In the genomic region with DNA sequence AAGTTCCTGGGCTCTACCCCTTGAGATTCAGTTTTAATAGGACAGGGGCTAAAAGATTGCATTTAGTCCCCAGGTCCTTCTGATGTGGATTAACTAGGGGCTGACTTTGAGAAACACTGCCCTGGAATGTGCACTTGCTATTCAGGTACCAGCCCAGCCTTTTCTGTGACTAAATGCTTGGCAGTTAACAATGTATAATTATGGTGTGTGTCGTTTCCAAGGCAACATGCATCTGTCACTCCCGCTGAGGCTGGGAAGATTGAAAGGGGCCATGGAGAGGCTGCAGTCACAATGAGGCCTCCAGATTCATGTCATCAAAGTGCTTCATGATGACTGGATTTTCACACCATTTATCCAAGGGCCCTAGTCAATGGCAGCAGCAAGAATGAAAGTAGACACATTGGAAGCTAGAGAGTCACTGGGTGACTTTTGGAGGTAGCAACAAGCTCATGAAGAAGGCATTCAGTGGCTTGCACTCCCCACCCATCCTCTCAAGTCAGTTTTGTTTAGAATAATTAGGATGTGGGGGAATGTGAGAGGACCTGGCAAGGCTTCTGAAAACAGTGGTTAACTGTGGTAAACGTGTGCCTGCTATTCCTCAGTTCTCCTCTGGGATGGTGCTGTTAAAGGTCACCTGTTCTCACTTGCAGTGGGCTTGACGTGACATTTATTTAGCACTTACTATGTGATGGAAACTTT, we compare ENCODE assay signal across 10 cellular contexts. TPM values are rescaled to one million over a fixed set of nuclear protein-coding genes. Genes with fewer than 3 reads are reported as not detected.
A peak's percentile ranks its signal among the peaks of the same experiment; 100 is the strongest.
DNase-seq lines count a peak whose midpoint lies in the region; ATAC-seq and TF ChIP-seq lines count a peak whose summit lies in the region.
"Had no signal": no experiment of that assay in that cellular context is flagged by ENCODE, and none has a peak within 500 bp of the region (broad histone marks: within the 10 kb centered on the region; RNA-seq: fewer than 3 reads in every experiment).

No MANE protein-coding gene starts in this region.

- no peaks in the 10 kb centered on the region for H3K36me3 Mint-ChIP-seq in activated CD8-positive, alpha-beta T cell treated with anti-CD3 and anti-CD28 coated beads, Interleukin-2, amount 10 ng/mL, durations not matched to agents 7 days and 5 days (ENCODE audit: low read depth)
- H3K36me3 Mint-ChIP-seq: activated naive CD8-positive, alpha-beta T cell had no signal

- H3K79me2 ChIP-seq in hepatocyte, result peaks cover 65% of the 10 kb centered on the region

- H3K27ac Mint-ChIP-seq in stimulated activated naive CD8-positive, alpha-beta T cell treated with anti-CD3 and anti-CD28 coated beads, Interleukin-15, amount 100 ng/mL, for 72 hours, result no peak overlapping the region
- no peak overlapping the region for H3K27ac Mint-ChIP-seq in activated CD8-positive, alpha-beta T cell treated with anti-CD3 and anti-CD28 coated beads, Interleukin-2, amount 10 ng/mL, durations not matched to agents 7 days and 5 days
- H3K27ac Mint-ChIP-seq: activated naive CD8-positive, alpha-beta T cell had no signal

- H4K20me1 ChIP-seq in hepatocyte (ENCODE audit: insufficient read depth, poor library complexity, severe bottlenecking), result no peaks in the 10 kb centered on the region

- no peaks in the 10 kb centered on the region for H3K4me1 Mint-ChIP-seq in stimulated activated naive CD8-positive, alpha-beta T cell treated with anti-CD3 and anti-CD28 coated beads, Interleukin-15, amount 100 ng/mL, for 72 hours
- H3K4me1 Mint-ChIP-seq in activated CD8-positive, alpha-beta T cell treated with anti-CD3 and anti-CD28 coated beads, Interleukin-2, amount 10 ng/mL, durations not matched to agents 7 days and 5 days (ENCODE audit: low read depth), result no peaks in the 10 kb centered on the region

- intact Hi-C loops in spleen (cut with DNase I; ENCODE audit: low total_unique reads), result no loop called here

- no peaks in the 10 kb centered on the region for H3K9me3 Mint-ChIP-seq in stimulated activated naive CD8-positive, alpha-beta T cell treated with anti-CD3 and anti-CD28 coated beads, Interleukin-15, amount 100 ng/mL, for 72 hours
- H3K9me3 Mint-ChIP-seq in activated CD8-positive, alpha-beta T cell treated with anti-CD3 and anti-CD28 coated beads, Interleukin-2, amount 10 ng/mL, durations not matched to agents 7 days and 5 days (ENCODE audit: insufficient read depth), result no peaks in the 10 kb centered on the region

- H3K9me3 ChIP-seq in SJSA1 (replicated peaks), result no peaks in the 10 kb centered on the region
- no peaks in the 10 kb centered on the region for H3K9me3 ChIP-seq in hepatocyte (ENCODE audit: low read depth)
- no peaks in the 10 kb centered on the region for H3K9me3 ChIP-seq in spleen

- no peak for DNase-seq in stimulated activated naive CD8-positive, alpha-beta T cell treated with anti-CD3 and anti-CD28 coated beads, Interleukin-15, Interleukin-2, amounts not matched to agents 100 U/mL and 50 U/mL, for 24 hours
- DNase-seq in stimulated activated naive CD8-positive, alpha-beta T cell treated with anti-CD3 and anti-CD28 coated beads, Interleukin-15, amount 100 ng/mL, for 72 hours, result no peak
- peak; percentile 36 to 43 for DNase-seq in SJSA1 (ENCODE audit: low read depth in 1 of 2, low spot score in 2 of 2)
- peak; percentile 75 for DNase-seq in hepatocyte (ENCODE audit: low spot score)
- DNase-seq in activated CD8-positive, alpha-beta T cell treated with anti-CD3 and anti-CD28 coated beads, Interleukin-2, amount 10 ng/mL, durations not matched to agents 7 days and 5 days, result no peak
- no peak for DNase-seq in foreskin melanocyte
- DNase-seq in spleen, result no peak

- H3K36me3 ChIP-seq in SJSA1, result peaks cover 3% of the 10 kb centered on the region; the same call in 1 of the 2 replicates
- no peaks in the 10 kb centered on the region for H3K36me3 ChIP-seq in hepatocyte (replicated peaks; ENCODE audit: insufficient read depth, low read depth)
- peaks cover 0 to 17% (median 0%) of the 10 kb centered on the region in 6 donors for H3K36me3 ChIP-seq in spleen

- H3K4me3 ChIP-seq in SJSA1 (no peak overlapping the region), hepatocyte (no peak overlapping the region), spleen (no peak overlapping the region)
- H3K4me3 ChIP-seq: lung had no signal

- WGBS in hepatocyte (ENCODE audit: low lambda C conversion rate, missing lambda C conversion rate), result 59% methylated on average over 4 of the region's 4 CpGs
- WGBS in spleen, 5 donors, result 63 to 83% (median 73%) methylated on average over 4 of the region's 4 CpGs

- no peaks in the 10 kb centered on the region for H3K9me2 ChIP-seq in hepatocyte (replicated peaks; ENCODE audit: insufficient read depth)

- ATAC-seq in stimulated activated naive CD8-positive, alpha-beta T cell treated with anti-CD3 and anti-CD28 coated beads, Interleukin-15, Interleukin-2, amounts not matched to agents 100 U/mL and 50 U/mL, for 24 hours, result peak; percentile 42
- no peak for ATAC-seq in stimulated activated naive CD8-positive, alpha-beta T cell treated with anti-CD3 and anti-CD28 coated beads, Interleukin-15, amount 100 ng/mL, for 72 hours
- no peak for ATAC-seq in GM21515 (IDR thresholded peaks at IDR 0.05; ENCODE audit: unreplicated experiment)
- ATAC-seq in activated CD8-positive, alpha-beta T cell treated with anti-CD3 and anti-CD28 coated beads, Interleukin-2, amount 10 ng/mL, durations not matched to agents 7 days and 5 days, result no peak

- no peak overlapping the region for H3K4me2 ChIP-seq in hepatocyte

- peaks cover 7% of the 10 kb centered on the region for H3K27me3 Mint-ChIP-seq in stimulated activated naive CD8-positive, alpha-beta T cell treated with anti-CD3 and anti-CD28 coated beads, Interleukin-15, amount 100 ng/mL, for 72 hours
- peaks cover 6% of the 10 kb centered on the region for H3K27me3 Mint-ChIP-seq in activated CD8-positive, alpha-beta T cell treated with anti-CD3 and anti-CD28 coated beads, Interleukin-2, amount 10 ng/mL, durations not matched to agents 7 days and 5 days (ENCODE audit: low read depth)

- no peak overlapping the region for H2AFZ ChIP-seq in hepatocyte

- TF ChIP-seq CTCF in hepatocyte (IDR thresholded peaks at IDR 0.05; ENCODE audit: poor library complexity), result no peak
- no peak for TF ChIP-seq CTCF in spleen (IDR thresholded peaks at IDR 0.05 in 8 of 11, conservative IDR thresholded peaks at IDR 0.05 in 3 of 11)

- H3K27ac ChIP-seq in SJSA1 (peak overlapping the region; percentile 45), hepatocyte (peak overlapping the region; percentile 85), spleen (peak overlapping the region in 1 of 8 donors; percentile 10)

- CTCF ChIA-PET in activated CD8-positive, alpha-beta T cell treated with anti-CD3 and anti-CD28 coated beads, Interleukin-2, amount 10 ng/mL, durations not matched to agents 7 days and 5 days (lab: Charles Lee), result no interaction called here

- H3K27me3 ChIP-seq in SJSA1 (replicated peaks) (no peaks in the 10 kb centered on the region), hepatocyte (no peaks in the 10 kb centered on the region), spleen (replicated peaks in 1 of 7) (no peaks in the 10 kb centered on the region)

- H3K4me3 Mint-ChIP-seq in stimulated activated naive CD8-positive, alpha-beta T cell treated with anti-CD3 and anti-CD28 coated beads, Interleukin-15, amount 100 ng/mL, for 72 hours, result no peak overlapping the region
- H3K4me3 Mint-ChIP-seq in activated CD8-positive, alpha-beta T cell treated with anti-CD3 and anti-CD28 coated beads, Interleukin-2, amount 10 ng/mL, durations not matched to agents 7 days and 5 days, result no peak overlapping the region
- H3K4me3 Mint-ChIP-seq: activated naive CD8-positive, alpha-beta T cell had no signal

- no peak for TF ChIP-seq POLR2A in spleen (IDR thresholded peaks at IDR 0.05)

- POLR2A ChIA-PET in activated CD8-positive, alpha-beta T cell treated with anti-CD3 and anti-CD28 coated beads, Interleukin-2, amount 10 ng/mL, durations not matched to agents 7 days and 5 days (lab: Charles Lee), result no interaction called here

- H3K4me1 ChIP-seq in SJSA1 (replicated peaks), result peaks cover 50% of the 10 kb centered on the region
- peaks cover 34% of the 10 kb centered on the region for H3K4me1 ChIP-seq in hepatocyte (ENCODE audit: insufficient read depth)
- H3K4me1 ChIP-seq in spleen, result peaks cover 0 to 27% (median 8%) of the 10 kb centered on the region in 6 donors

RNA-seq across cellular contexts. Expression of a gene that starts 28.3 kb away (rescaled TPM):
- 21.5 and 30.6 TPM in 2 replicates for total RNA-seq in SJSA1 (2014; rRNA removed; shearing (Covaris generic))
- total RNA-seq in hepatocyte, result 44.8 and 49.6 TPM in 2 replicates
- polyA plus RNA-seq in hepatocyte, result 31.3 and 42.2 TPM in 2 replicates
- total RNA-seq in activated CD8-positive, alpha-beta T cell treated with anti-CD3 and anti-CD28 coated beads, Interleukin-2, amount 10 ng/mL, durations not matched to agents 7 days and 5 days, result not detected
- 100 to 1,000 TPM in 6 of 7 donors, 10 to 100 TPM in 1; 88.9 to 217 (median 135) TPM for total RNA-seq in spleen
- 10 to 100 TPM; 14.2 to 36.3 (median 18.3) TPM for polyA plus RNA-seq in spleen

Comparison
In these comparisons a context has a peak if more than half of its experiments do, and no peak if none do; other contexts are left out.
1. DNase-seq: peak in SJSA1 (2 of 2) and hepatocyte (single experiment); none in stimulated activated naive CD8-positive, alpha-beta T cell treated with anti-CD3 and anti-CD28 coated beads, Interleukin-15, Interleukin-2, amounts not matched to agents 100 U/mL and 50 U/mL, for 24 hours (single experiment), stimulated activated naive CD8-positive, alpha-beta T cell treated with anti-CD3 and anti-CD28 coated beads, Interleukin-15, amount 100 ng/mL, for 72 hours (0 of 2), activated CD8-positive, alpha-beta T cell treated with anti-CD3 and anti-CD28 coated beads, Interleukin-2, amount 10 ng/mL, durations not matched to agents 7 days and 5 days (single experiment), foreskin melanocyte (single experiment) and spleen (single experiment).
2. RNA of a gene that starts 28.3 kb away (total RNA-seq): 88.9 to 217 TPM in spleen, 44.8 to 49.6 TPM in hepatocyte and 21.5 to 30.6 TPM in SJSA1; not detected in activated CD8-positive, alpha-beta T cell treated with anti-CD3 and anti-CD28 coated beads, Interleukin-2, amount 10 ng/mL, durations not matched to agents 7 days and 5 days; every median in the first group is over 10 times any median in the second.